22 cellular contexts compared by ENCODE assay signal in the genomic region with DNA sequence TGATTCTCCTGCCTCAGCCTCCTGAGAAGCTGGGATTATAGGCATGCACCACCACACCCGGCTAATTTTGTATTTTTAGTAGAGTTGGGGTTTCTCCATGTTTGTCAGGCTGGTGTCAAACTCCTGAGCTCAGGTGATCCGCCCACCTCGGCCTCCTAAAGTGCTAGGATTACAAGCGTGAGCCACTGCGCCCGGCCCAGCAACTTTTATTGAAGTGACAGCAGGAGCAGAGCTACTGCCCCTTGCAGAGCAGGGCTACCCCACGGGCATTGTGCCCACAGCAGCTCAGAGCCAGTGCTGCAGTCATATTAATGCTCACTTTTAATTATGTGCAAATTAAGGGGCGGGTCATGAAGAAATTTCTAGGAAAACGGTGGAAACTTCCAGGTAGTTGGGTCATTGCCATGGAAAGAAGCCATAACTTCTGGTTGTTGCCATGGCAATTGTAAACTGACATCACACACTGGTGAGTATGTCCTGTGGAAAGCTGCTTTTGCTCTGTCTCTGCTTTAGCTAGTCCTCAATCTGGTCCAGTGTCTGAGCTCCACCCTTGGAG.
DNase-seq lines count a peak whose midpoint lies in the region; ATAC-seq and TF ChIP-seq lines count a peak whose summit lies in the region.
"Had no signal": no experiment of that assay in that cellular context is flagged by ENCODE, and none has a peak within 500 bp of the region (broad histone marks: within the 10 kb centered on the region; RNA-seq: fewer than 3 reads in every experiment).

No MANE protein-coding gene starts in this region.

- H3K9me3 ChIP-seq in upper lobe of right lung: no peaks in the 10 kb centered on the region
- H3K9me3 ChIP-seq in BE2C: no peaks in the 10 kb centered on the region
- H3K9me3 ChIP-seq: BLaER1 had no signal

- peak; percentile 8 for DNase-seq in NCI-H748 (lab: John Stamatoyannopoulos, UW; ENCODE audit: unreplicated experiment)
- DNase-seq in NCI-H748 treated with DMSO at 0.1 percent for 48 hours (lab: John Stamatoyannopoulos, UW): no peak
- peak; percentile 0 for DNase-seq in NCI-H69 (lab: John Stamatoyannopoulos, UW)
- peak; percentile 11 for DNase-seq in iris pigment epithelial cell (ENCODE audit: low read depth)
- no peak for DNase-seq in upper lobe of right lung
- no peak for DNase-seq in NCI-H526 (lab: John Stamatoyannopoulos, UW)
- DNase-seq in BE2C: no peak
- DNase-seq in NCI-H2227 treated with DMSO at 0.1 percent for 48 hours (lab: John Stamatoyannopoulos, UW): no peak
- DNase-seq: CD4-positive, alpha-beta T cell; DND-41; H7; HFFc6; KG1; MM.1S; NCI-H2029; NCI-H510A; NCI-H82; SHP77; T-cell had no signal

- H3K4me3 ChIP-seq in upper lobe of right lung (no peak overlapping the region), BE2C (ENCODE audit: low read depth, low read length) (no peak overlapping the region)
- H3K4me3 ChIP-seq: BLaER1 had no signal

- H3K27me3 ChIP-seq in upper lobe of right lung (no peaks in the 10 kb centered on the region), BE2C (no peaks in the 10 kb centered on the region)
- H3K27me3 ChIP-seq: BLaER1 had no signal

- no peaks in the 10 kb centered on the region for H3K36me3 ChIP-seq in upper lobe of right lung
- no peaks in the 10 kb centered on the region for H3K36me3 ChIP-seq in BE2C
- H3K36me3 ChIP-seq: BLaER1 had no signal

- no peak overlapping the region for H3K27ac ChIP-seq in upper lobe of right lung
- H3K27ac ChIP-seq: BLaER1, RWPE1 had no signal

- no peak for ATAC-seq in upper lobe of right lung
- ATAC-seq: Panc1, T-cell had no signal

- intact Hi-C loops in upper lobe of right lung (cut with DNase I): no loop called here

- TF ChIP-seq CTCF in upper lobe of right lung (IDR thresholded peaks at IDR 0.05): no peak
- no peak for TF ChIP-seq CTCF in BE2C (IDR thresholded peaks at IDR 0.05; ENCODE audit: low read depth, low read length)

- H3K4me1 ChIP-seq in upper lobe of right lung (no peaks in the 10 kb centered on the region), BE2C (peaks cover 5% of the 10 kb centered on the region)
- H3K4me1 ChIP-seq: BLaER1 had no signal

Comparison
In these comparisons a context has a peak if more than half of its experiments do, and no peak if none do; other contexts are left out.
1. DNase-seq: peak in NCI-H748 (single experiment), NCI-H69 (single experiment) and iris pigment epithelial cell (single experiment); none in NCI-H748 treated with DMSO at 0.1 percent for 48 hours (single experiment), upper lobe of right lung (single experiment), NCI-H526 (0 of 2), BE2C (single experiment) and NCI-H2227 treated with DMSO at 0.1 percent for 48 hours (single experiment).